ENCODE assay signal across 1 cellular context in genomic region chr11:10285148-10285802, GRCh38.
TF ChIP-seq lines count a peak whose summit lies in the region.

No MANE protein-coding gene starts in this region.

TF ChIP-seq in HepG2, 621 proteins besides CTCF, POLR2A, EP300 and RAD21 (continued from another document and continues in another):
- no peak for TF ChIP-seq ZBTB2 (CRISPR knock-in tag; IDR thresholded peaks at IDR 0.05; ENCODE audit: low read depth)
- no peak for TF ChIP-seq ZBTB4 (CRISPR knock-in tag; IDR thresholded peaks at IDR 0.05; ENCODE audit: borderline replicate concordance)
- TF ChIP-seq ZUFSP (CRISPR knock-in tag; IDR thresholded peaks at IDR 0.05; ENCODE audit: borderline replicate concordance): no peak
- no peak for TF ChIP-seq ZNF713 (CRISPR knock-in tag; IDR thresholded peaks at IDR 0.05)
- no peak for TF ChIP-seq HBP1 (CRISPR knock-in tag; IDR thresholded peaks at IDR 0.05; ENCODE audit: low read depth)
- peak; percentile 88 for TF ChIP-seq ARID5B (CRISPR knock-in tag; IDR thresholded peaks at IDR 0.05)
- no peak for TF ChIP-seq MTF1 (CRISPR knock-in tag; IDR thresholded peaks at IDR 0.05)
- TF ChIP-seq TSC22D2 (CRISPR knock-in tag; IDR thresholded peaks at IDR 0.05; ENCODE audit: borderline replicate concordance): no peak
- TF ChIP-seq KLF12 (CRISPR knock-in tag; IDR thresholded peaks at IDR 0.05; ENCODE audit: borderline replicate concordance): no peak
- TF ChIP-seq MLXIP (CRISPR knock-in tag; IDR thresholded peaks at IDR 0.05; ENCODE audit: borderline replicate concordance): no peak
- no peak for TF ChIP-seq ESRRA (CRISPR knock-in tag; IDR thresholded peaks at IDR 0.05; ENCODE audit: low read depth)
- no peak for TF ChIP-seq EEA1 (CRISPR knock-in tag; IDR thresholded peaks at IDR 0.05; ENCODE audit: borderline replicate concordance)
- no peak for TF ChIP-seq ZNF75D (CRISPR knock-in tag; IDR thresholded peaks at IDR 0.05; ENCODE audit: borderline replicate concordance)
- no peak; the same call in 1 of the 2 replicates for TF ChIP-seq ERF (CRISPR knock-in tag; IDR thresholded peaks at IDR 0.05)
- no peak for TF ChIP-seq CHD4 (IDR thresholded peaks at IDR 0.05; ENCODE audit: borderline replicate concordance, low read length)
- no peak for TF ChIP-seq MNT (IDR thresholded peaks at IDR 0.05)
- TF ChIP-seq CSRNP2 (CRISPR knock-in tag; conservative IDR thresholded peaks at IDR 0.05; ENCODE audit: low read depth): no peak
- TF ChIP-seq KDM3A (CRISPR knock-in tag; IDR thresholded peaks at IDR 0.05; ENCODE audit: low read depth): no peak
- TF ChIP-seq ZMYM4 (CRISPR knock-in tag; IDR thresholded peaks at IDR 0.05): no peak
- no peak for TF ChIP-seq ZNF879 (CRISPR knock-in tag; IDR thresholded peaks at IDR 0.05)
- TF ChIP-seq MEIS2 (CRISPR knock-in tag; IDR thresholded peaks at IDR 0.05): no peak
- no peak for TF ChIP-seq ZNF704 (CRISPR knock-in tag; IDR thresholded peaks at IDR 0.05; ENCODE audit: borderline replicate concordance)
- no peak for TF ChIP-seq TRAFD1 (CRISPR knock-in tag; IDR thresholded peaks at IDR 0.05; ENCODE audit: borderline replicate concordance)
- no peak for TF ChIP-seq IKZF5 (CRISPR knock-in tag; IDR thresholded peaks at IDR 0.05)
- no peak for TF ChIP-seq SYNCRIP (IDR thresholded peaks at IDR 0.05; ENCODE audit: insufficient read depth, low read depth, low read length)
- TF ChIP-seq MIER2 (CRISPR knock-in tag; IDR thresholded peaks at IDR 0.05): no peak
- peak in 1 of 2 experiments; percentile 69; a peak in 2 of 4 replicates for TF ChIP-seq ATF4 (CRISPR knock-in tag; IDR thresholded peaks at IDR 0.05)
- TF ChIP-seq ZNF431 (CRISPR knock-in tag; IDR thresholded peaks at IDR 0.05; ENCODE audit: borderline replicate concordance, low read depth): no peak
- TF ChIP-seq FOXK2 (IDR thresholded peaks at IDR 0.05): no peak
- TF ChIP-seq ZNF138 (CRISPR knock-in tag; IDR thresholded peaks at IDR 0.05; ENCODE audit: low read depth): no peak
- no peak for TF ChIP-seq PHB2 (IDR thresholded peaks at IDR 0.05; ENCODE audit: partially characterized antibody)
